In genomic region chr19:2387367-2388288, GRCh38 we compare ENCODE assay signal across 1 cellular context.
TF ChIP-seq lines count a peak whose summit lies in the region.

No MANE protein-coding gene starts in this region.

TF ChIP-seq in K562, 482 proteins besides CTCF, POLR2A, EP300 and RAD21 (continued from another document):
- TF ChIP-seq ZNF407 (IDR thresholded peaks at IDR 0.05; ENCODE audit: low read depth) (no peak), FOSL1 (tag; conservative IDR thresholded peaks at IDR 0.05) (no peak), ZNF830 (CRISPR knock-in tag; IDR thresholded peaks at IDR 0.05) (no peak), GABPB1 (CRISPR knock-in tag; IDR thresholded peaks at IDR 0.05) (no peak), CBX1 (IDR thresholded peaks at IDR 0.05; ENCODE audit: low read depth) (peak; percentile 28; the same call in 1 of the 2 replicates), MBD2 (IDR thresholded peaks at IDR 0.05; ENCODE audit: borderline replicate concordance, low read depth) (no peak), SMARCE1 (IDR thresholded peaks at IDR 0.05) (no peak), PCBP2 (IDR thresholded peaks at IDR 0.05; ENCODE audit: low read depth, low read length, poor library complexity, severe bottlenecking) (no peak), ZNF785 (CRISPR knock-in tag; IDR thresholded peaks at IDR 0.05) (no peak), ZBTB34 (CRISPR knock-in tag; IDR thresholded peaks at IDR 0.05) (no peak), TFE3 (CRISPR knock-in tag; IDR thresholded peaks at IDR 0.05) (no peak), NR2C2 (CRISPR knock-in tag; IDR thresholded peaks at IDR 0.05) (no peak), NR2C2 (tag; IDR thresholded peaks at IDR 0.05) (peak; percentile 21; the same call in 1 of the 2 replicates), BCLAF1 (IDR thresholded peaks at IDR 0.05; ENCODE audit: borderline replicate concordance in 1 of 2, control insufficient read depth in 1 of 2, low read depth in 2 of 2, low read length in 1 of 2) (no peak), ESRRB (CRISPR knock-in tag; IDR thresholded peaks at IDR 0.05; ENCODE audit: borderline replicate concordance) (no peak), ZNF644 (tag; IDR thresholded peaks at IDR 0.05; ENCODE audit: low read depth) (0 out of 2 replicates have a peak, but pooled peaks have one; percentile 26), TRIM24 (IDR thresholded peaks at IDR 0.05) (peak in 1 of 2 experiments; percentile 73; a peak in 1 of 4 replicates), KLF13 (tag; IDR thresholded peaks at IDR 0.05; ENCODE audit: borderline replicate concordance, low read depth) (no peak), DPF2 (IDR thresholded peaks at IDR 0.05) (peak; percentile 54; the same call in 1 of the 2 replicates), TCF7L2 (IDR thresholded peaks at IDR 0.05; ENCODE audit: low read depth, low read length) (no peak), ARID3A (IDR thresholded peaks at IDR 0.05; ENCODE audit: borderline replicate concordance, low read depth, low read length) (no peak), ZNF609 (CRISPR knock-in tag; IDR thresholded peaks at IDR 0.05; ENCODE audit: borderline replicate concordance) (no peak), ZNF41 (CRISPR knock-in tag; conservative IDR thresholded peaks at IDR 0.05) (no peak), MYC (IDR thresholded peaks at IDR 0.05; ENCODE audit: low read depth, low read length) (0 out of 2 replicates have a peak, but pooled peaks have one; percentile 52), MYC (CRISPR knock-in tag; IDR thresholded peaks at IDR 0.05; ENCODE audit: borderline replicate concordance, low read depth) (no peak), NFATC3 (IDR thresholded peaks at IDR 0.05) (no peak), PRPF4 (IDR thresholded peaks at IDR 0.05; ENCODE audit: insufficient read depth, low read depth, low read length, poor library complexity, severe bottlenecking) (no peak), ZBTB17 (CRISPR knock-in tag; IDR thresholded peaks at IDR 0.05) (no peak), CHD2 (IDR thresholded peaks at IDR 0.05; ENCODE audit: low read depth, low read length) (no peak), SNIP1 (IDR thresholded peaks at IDR 0.05; ENCODE audit: low read depth) (no peak), CEBPB (tag; IDR thresholded peaks at IDR 0.05) (no peak), NCOA1 (IDR thresholded peaks at IDR 0.05; ENCODE audit: low read depth) (no peak), ZNF239 (CRISPR knock-in tag; IDR thresholded peaks at IDR 0.05) (no peak), KDM1A (IDR thresholded peaks at IDR 0.05) (no peak), ZNF511 (CRISPR knock-in tag; IDR thresholded peaks at IDR 0.05) (no peak), ZNF280A (IDR thresholded peaks at IDR 0.05; ENCODE audit: low read depth, partially characterized antibody) (no peak), ZNF175 (CRISPR knock-in tag; IDR thresholded peaks at IDR 0.05; ENCODE audit: low read depth) (no peak)
